In the genomic region with DNA sequence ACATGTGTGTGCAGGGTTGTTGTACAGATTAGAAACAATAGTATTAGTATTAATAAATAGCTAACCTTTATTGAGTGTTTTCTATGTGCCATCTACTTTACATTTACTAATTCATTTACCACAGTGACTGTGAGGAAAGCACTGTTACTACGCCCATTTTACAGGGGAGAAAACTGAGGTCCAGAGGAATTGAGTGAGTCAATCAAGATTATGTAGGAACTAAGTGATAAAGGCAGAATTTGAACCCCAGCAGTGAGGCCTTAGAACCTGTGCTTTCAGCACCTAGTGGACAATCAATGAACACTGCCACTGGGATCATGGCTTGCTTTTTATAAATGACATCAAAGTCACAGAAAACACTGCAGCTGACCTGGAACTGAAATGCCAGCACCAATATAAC, we compare ENCODE assay signal across 1 cellular context.
TF ChIP-seq lines count a peak whose summit lies in the region.

No MANE protein-coding gene starts in this region.

TF ChIP-seq in K562, 482 proteins besides CTCF, POLR2A, EP300 and RAD21 (continued from another document):
- TF ChIP-seq, protein P1, sequence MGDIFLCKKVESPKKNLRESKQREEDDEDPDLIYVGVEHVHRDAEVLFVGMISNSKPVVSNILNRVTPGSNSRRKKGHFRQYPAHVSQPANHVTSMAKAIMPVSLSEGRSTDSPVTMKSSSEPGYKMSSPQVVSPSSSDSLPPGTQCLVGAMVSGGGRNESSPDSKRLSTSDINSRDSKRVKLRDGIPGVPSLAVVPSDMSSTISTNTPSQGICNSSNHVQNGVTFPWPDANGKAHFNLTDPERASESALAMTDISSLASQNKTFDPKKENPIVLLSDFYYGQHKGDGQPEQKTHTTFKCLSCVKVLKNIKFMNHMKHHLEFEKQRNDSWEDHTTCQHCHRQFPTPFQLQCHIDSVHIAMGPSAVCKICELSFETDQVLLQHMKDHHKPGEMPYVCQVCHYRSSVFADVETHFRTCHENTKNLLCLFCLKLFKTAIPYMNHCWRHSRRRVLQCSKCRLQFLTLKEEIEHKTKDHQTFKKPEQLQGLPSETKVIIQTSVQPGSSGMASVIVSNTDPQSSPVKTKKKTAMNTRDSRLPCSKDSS (IDR thresholded peaks at IDR 0.05; ENCODE audit: low read depth, partially characterized antibody), result no peak
- TF ChIP-seq DACH1 (IDR thresholded peaks at IDR 0.05; ENCODE audit: partially characterized antibody) (no peak), MYBL2 (IDR thresholded peaks at IDR 0.05; ENCODE audit: low read depth) (no peak), MYBL2 (CRISPR knock-in tag; IDR thresholded peaks at IDR 0.05; ENCODE audit: borderline replicate concordance) (no peak), ADNP (tag; IDR thresholded peaks at IDR 0.05) (peak; percentile 59; the same call in 1 of the 2 replicates), PTBP1 (IDR thresholded peaks at IDR 0.05; ENCODE audit: low read depth, low read length) (0 out of 2 replicates have a peak, but pooled peaks have one; percentile 54), RBM25 (IDR thresholded peaks at IDR 0.05; ENCODE audit: low read depth, low read length, severe bottlenecking) (peak; percentile 96), FOSL1 (tag; conservative IDR thresholded peaks at IDR 0.05) (no peak), HDAC2 (IDR thresholded peaks at IDR 0.05) (0 out of 2 replicates have a peak, but pooled peaks have one; percentile 35), CBX5 (IDR thresholded peaks at IDR 0.05; ENCODE audit: borderline replicate concordance, low read depth) (no peak), KDM1A (IDR thresholded peaks at IDR 0.05) (peak; percentile 22 to 28; a peak in 2 of 4 replicates)
